In genomic region chr6:151070666-151071065, GRCh38 we compare ENCODE assay signal across 2 cellular contexts.
TF ChIP-seq lines count a peak whose summit lies in the region.

No MANE protein-coding gene starts in this region.

TF ChIP-seq in SK-N-SH, 30 proteins besides CTCF, POLR2A, EP300 and RAD21 (continued from another document):
- no peak for TF ChIP-seq MAX (IDR thresholded peaks at IDR 0.05; ENCODE audit: low read depth)
- TF ChIP-seq FOSL2 (IDR thresholded peaks at IDR 0.05; ENCODE audit: borderline replicate concordance, low read depth), result no peak
- TF ChIP-seq TCF12 (IDR thresholded peaks at IDR 0.05), result no peak
- no peak for TF ChIP-seq GATA2 (CRISPR knock-in tag; IDR thresholded peaks at IDR 0.05)
- TF ChIP-seq ZBTB33 (IDR thresholded peaks at IDR 0.05; ENCODE audit: borderline replicate concordance, low read depth), result no peak
- no peak for TF ChIP-seq TAF1 (IDR thresholded peaks at IDR 0.05; ENCODE audit: borderline replicate concordance, low read depth, low read length)
- no peak for TF ChIP-seq RXRA (IDR thresholded peaks at IDR 0.05; ENCODE audit: borderline replicate concordance, low read depth)
- no peak for TF ChIP-seq MXI1 (IDR thresholded peaks at IDR 0.05; ENCODE audit: low read depth, low read length)
- no peak for TF ChIP-seq EZH2phosphoT487 (IDR thresholded peaks at IDR 0.05; ENCODE audit: borderline replicate concordance, low read depth)

TF ChIP-seq in SK-N-SH treated with all-trans-retinoic acid at 6 μM for 48 hours, 23 proteins besides CTCF, POLR2A, EP300 and RAD21 (continued from another document):
- TF ChIP-seq PPARA (CRISPR knock-in tag; IDR thresholded peaks at IDR 0.05; ENCODE audit: borderline replicate concordance) (no peak), ZFP30 (CRISPR knock-in tag; IDR thresholded peaks at IDR 0.05) (no peak), BACH2 (CRISPR knock-in tag; IDR thresholded peaks at IDR 0.05; ENCODE audit: borderline replicate concordance) (no peak), CSDC2 (CRISPR knock-in tag; IDR thresholded peaks at IDR 0.05) (no peak)
